In the genomic region with DNA sequence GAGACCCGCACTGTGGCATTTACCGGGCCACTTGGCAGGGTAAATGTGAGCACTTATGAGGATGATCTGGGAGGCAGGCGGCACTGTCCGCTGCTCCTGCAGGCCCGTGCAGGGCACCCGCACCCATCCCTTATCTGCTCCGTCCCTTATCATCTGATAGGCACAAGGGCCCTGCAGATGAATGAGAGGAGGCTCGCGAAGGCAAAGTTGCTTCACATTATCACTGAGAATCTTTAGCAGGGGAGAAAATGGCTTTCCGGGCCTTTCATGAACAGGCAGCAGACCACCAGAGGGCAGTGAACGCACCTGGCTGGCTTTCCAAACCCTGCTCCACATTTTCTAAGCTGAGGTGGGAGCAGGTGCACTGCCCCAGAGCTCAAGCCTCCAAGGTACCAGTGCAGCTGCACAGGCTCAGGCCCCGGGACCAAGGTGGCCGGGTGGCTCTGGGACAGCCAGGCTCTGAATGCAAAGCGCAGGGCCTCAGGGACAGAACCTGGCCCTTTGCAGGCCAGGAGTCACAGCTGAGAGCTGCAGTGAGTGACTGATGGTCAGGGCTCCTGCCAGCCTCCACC, we compare ENCODE assay signal across 8 cellular contexts.
DNase-seq lines count a peak whose midpoint lies in the region; ATAC-seq and TF ChIP-seq lines count a peak whose summit lies in the region.

No MANE protein-coding gene starts in this region.

- no peak overlapping the region for H3K27ac Mint-ChIP-seq in progenitor cell of endocrine pancreas

- no peaks in the 10 kb centered on the region for H3K9me3 Mint-ChIP-seq in progenitor cell of endocrine pancreas (ENCODE audit: low read depth)

- no peaks in the 10 kb centered on the region for H3K27me3 Mint-ChIP-seq in progenitor cell of endocrine pancreas

- H3K4me3 Mint-ChIP-seq in progenitor cell of endocrine pancreas (ENCODE audit: low read depth) = no peak overlapping the region

- ATAC-seq in HG03025 (IDR thresholded peaks at IDR 0.05; ENCODE audit: low FRiP score, unreplicated experiment) = no peak

- DNase-seq in 8988T (peak; percentile 76), NCI-H345 (lab: John Stamatoyannopoulos, UW) (peak; percentile 70), dermis blood vessel endothelial cell (peak; percentile 33), progenitor cell of endocrine pancreas (ENCODE audit: low spot score, unreplicated experiment) (peak; percentile 38), activated gamma-delta T cell treated with Interleukin-2 at 50 U/mL for 16 hours (no peak)
- no peak for DNase-seq in activated effector memory CD4-positive, alpha-beta T cell treated with anti-CD3 and anti-CD28 coated beads, Interleukin-2, amount 50 U/mL, for 16 hours

- TF ChIP-seq CTCF in GM12874 (IDR thresholded peaks at IDR 0.05; ENCODE audit: insufficient read depth, low read depth, low read length) (peak; percentile 46), progenitor cell of endocrine pancreas (IDR thresholded peaks at IDR 0.05; ENCODE audit: unreplicated experiment) (peak; percentile 80)

- H3K36me3 Mint-ChIP-seq in progenitor cell of endocrine pancreas (ENCODE audit: insufficient read depth) = peaks cover 16% of the 10 kb centered on the region

- no peaks in the 10 kb centered on the region for H3K4me1 Mint-ChIP-seq in progenitor cell of endocrine pancreas (ENCODE audit: low read depth)

Comparison
In these comparisons a context has a peak if more than half of its experiments do, and no peak if none do; other contexts are left out.
1. DNase-seq: peak in 8988T (single experiment), NCI-H345 (single experiment), dermis blood vessel endothelial cell (single experiment) and progenitor cell of endocrine pancreas (single experiment); none in activated gamma-delta T cell treated with Interleukin-2 at 50 U/mL for 16 hours (single experiment) and activated effector memory CD4-positive, alpha-beta T cell treated with anti-CD3 and anti-CD28 coated beads, Interleukin-2, amount 50 U/mL, for 16 hours (single experiment).